Comparison of ENCODE assay signal across 11 cellular contexts in the genomic region with DNA sequence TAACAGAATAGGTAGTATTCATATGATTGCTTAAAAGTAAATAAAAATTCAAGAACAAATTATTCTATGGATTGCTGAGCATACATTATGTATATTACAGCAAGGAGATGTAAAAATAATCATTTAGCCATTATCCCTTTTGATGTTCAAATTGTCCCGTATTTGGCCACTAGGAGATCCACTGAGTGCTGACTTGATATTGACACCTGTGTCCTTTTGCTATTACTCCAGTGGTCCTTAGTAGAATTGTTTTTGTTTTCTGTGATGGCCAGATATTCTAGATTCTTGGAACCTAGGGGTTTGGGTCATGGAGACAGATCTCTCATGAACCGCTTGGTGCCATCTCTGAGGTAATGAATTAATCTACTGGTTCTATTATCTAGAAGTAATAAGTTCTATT. TPM values are rescaled to one million over a fixed set of nuclear protein-coding genes. Genes with fewer than 3 reads are reported as not detected.
DNase-seq lines count a peak whose midpoint lies in the region; ATAC-seq and TF ChIP-seq lines count a peak whose summit lies in the region.
"Had no signal": no experiment of that assay in that cellular context is flagged by ENCODE, and none has a peak within 500 bp of the region (broad histone marks: within the 10 kb centered on the region; RNA-seq: fewer than 3 reads in every experiment).

No MANE protein-coding gene starts in this region.

- no peak for TF ChIP-seq POLR2A in breast epithelium (IDR thresholded peaks at IDR 0.05)
- TF ChIP-seq POLR2A in Peyer's patch (IDR thresholded peaks at IDR 0.05) = no peak

- peak; percentile 39 for TF ChIP-seq CTCF in MCF 10A (IDR thresholded peaks at IDR 0.05; ENCODE audit: unreplicated experiment)
- no peak for TF ChIP-seq CTCF in breast epithelium (IDR thresholded peaks at IDR 0.05)
- peak in 5 of 6 experiments; percentile 22 to 52 (median 43) for TF ChIP-seq CTCF in Peyer's patch (IDR thresholded peaks at IDR 0.05)
- TF ChIP-seq CTCF in fibroblast of villous mesenchyme (IDR thresholded peaks at IDR 0.05; ENCODE audit: insufficient read depth, low read depth, low read length) = peak; percentile 22
- TF ChIP-seq CTCF in upper lobe of right lung (IDR thresholded peaks at IDR 0.05) = peak; percentile 28

- CTCF ChIA-PET in MCF 10A (lab: Yijun Ruan, JAX) = interaction anchor here (1.5 kb wide), 1 partner anchor 13 kb away, joined by 3 read pairs; no protein-coding TSS in a partner anchor

- ATAC-seq in upper lobe of right lung (no peak), GM21390 (IDR thresholded peaks at IDR 0.05; ENCODE audit: unreplicated experiment) (no peak), GM19395 (IDR thresholded peaks at IDR 0.05; ENCODE audit: unreplicated experiment) (no peak)
- ATAC-seq: right cardiac atrium had no signal

- POLR2A ChIA-PET in MCF 10A (lab: Yijun Ruan, JAX) = interaction anchor here (0.6 to 1.2 kb wide), 2 partner anchors 13 to 109 kb away, joined by 3 read pairs; no protein-coding TSS in a partner anchor

- no peak overlapping the region for H3K4me3 ChIP-seq in breast epithelium
- H3K4me3 ChIP-seq in Peyer's patch = no peak overlapping the region
- H3K4me3 ChIP-seq in fibroblast of villous mesenchyme (ENCODE audit: low read depth, low read length) = no peak overlapping the region
- no peak overlapping the region for H3K4me3 ChIP-seq in upper lobe of right lung
- H3K4me3 ChIP-seq: coronary artery had no signal

- H3K27ac ChIP-seq in breast epithelium (no peak overlapping the region), Peyer's patch (no peak overlapping the region), upper lobe of right lung (no peak overlapping the region), caudate nucleus (ENCODE audit: low read depth, low read length) (no peak overlapping the region)
- H3K27ac ChIP-seq: coronary artery had no signal

- no peaks in the 10 kb centered on the region for H3K4me1 Mint-ChIP-seq in MCF 10A (ENCODE audit: insufficient read depth, unreplicated experiment)

- BruUV-seq in MCF 10A (replicated peaks; lab: Mats Ljungman, UMichigan) = no TSS peak

- H3K36me3 ChIP-seq in breast epithelium (peaks cover 5% of the 10 kb centered on the region), Peyer's patch (peaks cover 0 to 49% (median 0%) of the 10 kb centered on the region in 3 donors), upper lobe of right lung (peaks cover 59% of the 10 kb centered on the region)

- no peaks in the 10 kb centered on the region for H3K9me3 Mint-ChIP-seq in MCF 10A (ENCODE audit: unreplicated experiment)

- H3K36me3 Mint-ChIP-seq in MCF 10A (ENCODE audit: insufficient read depth, unreplicated experiment) = peaks cover 58% of the 10 kb centered on the region

- H3K4me1 ChIP-seq in breast epithelium (no peaks in the 10 kb centered on the region), Peyer's patch (no peaks in the 10 kb centered on the region), upper lobe of right lung (no peaks in the 10 kb centered on the region)

- H3K9me3 ChIP-seq in breast epithelium (no peaks in the 10 kb centered on the region), Peyer's patch (no peaks in the 10 kb centered on the region), upper lobe of right lung (no peaks in the 10 kb centered on the region)

- H3K27ac Mint-ChIP-seq in MCF 10A (ENCODE audit: low read depth, unreplicated experiment) = peak overlapping the region; percentile 2

- intact Hi-C loops in MCF 10A (cut with micrococcal nuclease) = no loop called here
- intact Hi-C loops in breast epithelium (cut with DNase I; ENCODE audit: low total_unique reads) = no loop called here
- intact Hi-C loops in upper lobe of right lung (cut with DNase I) = no loop called here

- DNase-seq in MCF 10A (ENCODE audit: unreplicated experiment) = peak; percentile 32
- DNase-seq in breast epithelium (ENCODE audit: low spot score in 2 of 2) = no peak
- DNase-seq in Peyer's patch = no peak
- no peak for DNase-seq in fibroblast of villous mesenchyme (ENCODE audit: low read depth)
- no peak for DNase-seq in upper lobe of right lung
- DNase-seq in caudate nucleus (lab: John Stamatoyannopoulos, UW) = no peak
- DNase-seq: right cardiac atrium, SHP77 treated with DMSO at 0.1 percent for 48 hours had no signal

- H3K27me3 ChIP-seq in breast epithelium (no peaks in the 10 kb centered on the region), Peyer's patch (no peaks in the 10 kb centered on the region), upper lobe of right lung (no peaks in the 10 kb centered on the region)

- H3K4me3 Mint-ChIP-seq in MCF 10A (ENCODE audit: unreplicated experiment) = no peak overlapping the region

- H3K27me3 Mint-ChIP-seq in MCF 10A (ENCODE audit: insufficient read depth, unreplicated experiment) = no peaks in the 10 kb centered on the region

RNA-seq across cellular contexts. Expression of a gene that starts 16.8 kb away (rescaled TPM):
- 52.0 and 55.5 TPM in 2 replicates for total RNA-seq in MCF 10A (2022)
- 10 to 100 TPM; 28.6 to 43.6 (median 37.0) TPM for total RNA-seq in breast epithelium
- total RNA-seq in Peyer's patch = 10 to 100 TPM; 30.5 to 54.3 (median 35.1) TPM
- total RNA-seq in fibroblast of villous mesenchyme = 49.7 and 52.8 TPM in 2 replicates
- total RNA-seq in upper lobe of right lung = 47.2 TPM

RNA-seq across cellular contexts. Expression of a gene that starts 28.4 kb away (rescaled TPM):
- total RNA-seq in MCF 10A (2022) (83.9 and 90.0 TPM in 2 replicates), breast epithelium (100 to 1,000 TPM in 1 of 3 donors, 10 to 100 TPM in 2; 78.3 to 106 (median 89.9) TPM), Peyer's patch (100 to 1,000 TPM in 1 of 4 donors, 10 to 100 TPM in 3; 55.8 to 104 (median 69.5) TPM), fibroblast of villous mesenchyme (80.2 and 99.7 TPM in 2 replicates), upper lobe of right lung (61.5 TPM)

RNA-seq across cellular contexts. Expression of a gene that starts 51.4 kb away (rescaled TPM):
- total RNA-seq in MCF 10A (2022) (15.5 and 16.3 TPM in 2 replicates), breast epithelium (10 to 100 TPM; 15.1 to 17.7 (median 16.0) TPM), Peyer's patch (10 to 100 TPM in 2 of 4 donors, 1 to 10 TPM in 2; 8.8 to 10.7 (median 9.9) TPM), fibroblast of villous mesenchyme (22.9 and 26.3 TPM in 2 replicates), upper lobe of right lung (12.8 TPM)

Comparison
In these comparisons a context has a peak if more than half of its experiments do, and no peak if none do; other contexts are left out.
1. CTCF ChIP-seq: peak in MCF 10A (single experiment), Peyer's patch (5 of 6), fibroblast of villous mesenchyme (single experiment) and upper lobe of right lung (single experiment); none in breast epithelium (0 of 3).